ENCODE assay signal across 1 cellular context in genomic region chr1:31591425-31592093, GRCh38.
TF ChIP-seq lines count a peak whose summit lies in the region.

No MANE protein-coding gene starts in this region.

TF ChIP-seq in HEK293, 187 proteins besides CTCF, POLR2A, EP300 and RAD21 (continued from another document):
- TF ChIP-seq, protein P1, sequence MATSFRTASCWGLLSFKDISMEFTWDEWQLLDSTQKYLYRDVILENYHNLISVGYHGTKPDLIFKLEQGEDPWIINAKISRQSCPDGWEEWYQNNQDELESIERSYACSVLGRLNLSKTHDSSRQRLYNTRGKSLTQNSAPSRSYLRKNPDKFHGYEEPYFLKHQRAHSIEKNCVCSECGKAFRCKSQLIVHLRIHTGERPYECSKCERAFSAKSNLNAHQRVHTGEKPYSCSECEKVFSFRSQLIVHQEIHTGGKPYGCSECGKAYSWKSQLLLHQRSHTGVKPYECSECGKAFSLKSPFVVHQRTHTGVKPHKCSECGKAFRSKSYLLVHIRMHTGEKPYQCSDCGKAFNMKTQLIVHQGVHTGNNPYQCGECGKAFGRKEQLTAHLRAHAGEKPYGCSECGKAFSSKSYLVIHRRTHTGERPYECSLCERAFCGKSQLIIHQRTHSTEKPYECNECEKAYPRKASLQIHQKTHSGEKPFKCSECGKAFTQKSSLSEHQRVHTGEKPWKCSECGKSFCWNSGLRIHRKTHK (tag by site-specific recombination; IDR thresholded peaks at IDR 0.05), result no peak
- TF ChIP-seq ZNF510 (tag by site-specific recombination; IDR thresholded peaks at IDR 0.05; ENCODE audit: insufficient replicate concordance) (no peak), PRDM1 (tag by site-specific recombination; IDR thresholded peaks at IDR 0.05) (0 out of 2 replicates have a peak, but pooled peaks have one; percentile 18), ZNF133 (tag by site-specific recombination; IDR thresholded peaks at IDR 0.05) (no peak), MYNN (tag by site-specific recombination; IDR thresholded peaks at IDR 0.05; ENCODE audit: borderline replicate concordance) (no peak), EGR2 (tag by site-specific recombination; IDR thresholded peaks at IDR 0.05; ENCODE audit: low read depth) (no peak), ZNF76 (tag by site-specific recombination; IDR thresholded peaks at IDR 0.05; ENCODE audit: borderline replicate concordance, low read depth) (no peak), ZNF146 (tag by site-specific recombination; IDR thresholded peaks at IDR 0.05) (no peak), ZEB2 (tag by site-specific recombination; IDR thresholded peaks at IDR 0.05) (no peak), ZNF629 (tag by site-specific recombination; IDR thresholded peaks at IDR 0.05) (0 out of 2 replicates have a peak, but pooled peaks have one; percentile 18), ZNF155 (tag by site-specific recombination; IDR thresholded peaks at IDR 0.05) (no peak), ZNF664 (tag by site-specific recombination; IDR thresholded peaks at IDR 0.05) (no peak), ZBTB26 (tag by site-specific recombination; optimal IDR thresholded peaks at IDR 0.05) (no peak), ZNF561 (tag by site-specific recombination; IDR thresholded peaks at IDR 0.05; ENCODE audit: borderline replicate concordance) (no peak), ZNF423 (tag by site-specific recombination; IDR thresholded peaks at IDR 0.05) (peak; percentile 31; the same call in 1 of the 2 replicates), ZNF112 (tag by site-specific recombination; IDR thresholded peaks at IDR 0.05) (no peak), ZNF518A (tag by site-specific recombination; conservative IDR thresholded peaks at IDR 0.05; ENCODE audit: low read depth) (no peak), ZNF121 (tag by site-specific recombination; IDR thresholded peaks at IDR 0.05) (no peak), GLIS2 (tag by site-specific recombination; IDR thresholded peaks at IDR 0.05) (peak; percentile 65), SALL2 (tag by site-specific recombination; IDR thresholded peaks at IDR 0.05; ENCODE audit: borderline replicate concordance) (no peak), ZNF704 (tag by site-specific recombination; IDR thresholded peaks at IDR 0.05) (no peak), ZNF140 (tag by site-specific recombination; IDR thresholded peaks at IDR 0.05) (no peak), RBAK (tag by site-specific recombination; IDR thresholded peaks at IDR 0.05) (no peak), MZF1 (tag by site-specific recombination; IDR thresholded peaks at IDR 0.05; ENCODE audit: borderline replicate concordance) (no peak), ZBTB21 (tag by site-specific recombination; IDR thresholded peaks at IDR 0.05) (no peak), ZNF221 (tag by site-specific recombination; IDR thresholded peaks at IDR 0.05; ENCODE audit: borderline replicate concordance) (no peak), ZNF621 (tag by site-specific recombination; IDR thresholded peaks at IDR 0.05) (no peak), ZNF157 (tag by site-specific recombination; IDR thresholded peaks at IDR 0.05) (no peak), ZNF548 (tag by site-specific recombination; IDR thresholded peaks at IDR 0.05) (no peak), ZNF266 (tag by site-specific recombination; IDR thresholded peaks at IDR 0.05; ENCODE audit: low read depth) (no peak), TCF7L2 (IDR thresholded peaks at IDR 0.05; ENCODE audit: borderline replicate concordance, low read depth, low read length) (no peak), ZNF324 (tag by site-specific recombination; IDR thresholded peaks at IDR 0.05) (no peak), ZNF335 (tag by site-specific recombination; conservative IDR thresholded peaks at IDR 0.05) (no peak), ZNF768 (tag by site-specific recombination; IDR thresholded peaks at IDR 0.05) (no peak), ZNF600 (tag by site-specific recombination; IDR thresholded peaks at IDR 0.05) (0 out of 2 replicates have a peak, but pooled peaks have one; percentile 48), ZNF677 (tag by site-specific recombination; IDR thresholded peaks at IDR 0.05) (no peak), ZNF2 (tag by site-specific recombination; IDR thresholded peaks at IDR 0.05) (no peak), ZNF501 (tag by site-specific recombination; IDR thresholded peaks at IDR 0.05) (no peak), KLF7 (tag by site-specific recombination; IDR thresholded peaks at IDR 0.05; ENCODE audit: borderline replicate concordance) (no peak), ZSCAN23 (tag by site-specific recombination; IDR thresholded peaks at IDR 0.05) (no peak), GLI2 (tag by site-specific recombination; IDR thresholded peaks at IDR 0.05; ENCODE audit: borderline replicate concordance, low read depth) (no peak), ZNF398 (tag by site-specific recombination; IDR thresholded peaks at IDR 0.05) (no peak), ZBTB8A (tag by site-specific recombination; IDR thresholded peaks at IDR 0.05) (no peak)
- TF ChIP-seq, protein P2, sequence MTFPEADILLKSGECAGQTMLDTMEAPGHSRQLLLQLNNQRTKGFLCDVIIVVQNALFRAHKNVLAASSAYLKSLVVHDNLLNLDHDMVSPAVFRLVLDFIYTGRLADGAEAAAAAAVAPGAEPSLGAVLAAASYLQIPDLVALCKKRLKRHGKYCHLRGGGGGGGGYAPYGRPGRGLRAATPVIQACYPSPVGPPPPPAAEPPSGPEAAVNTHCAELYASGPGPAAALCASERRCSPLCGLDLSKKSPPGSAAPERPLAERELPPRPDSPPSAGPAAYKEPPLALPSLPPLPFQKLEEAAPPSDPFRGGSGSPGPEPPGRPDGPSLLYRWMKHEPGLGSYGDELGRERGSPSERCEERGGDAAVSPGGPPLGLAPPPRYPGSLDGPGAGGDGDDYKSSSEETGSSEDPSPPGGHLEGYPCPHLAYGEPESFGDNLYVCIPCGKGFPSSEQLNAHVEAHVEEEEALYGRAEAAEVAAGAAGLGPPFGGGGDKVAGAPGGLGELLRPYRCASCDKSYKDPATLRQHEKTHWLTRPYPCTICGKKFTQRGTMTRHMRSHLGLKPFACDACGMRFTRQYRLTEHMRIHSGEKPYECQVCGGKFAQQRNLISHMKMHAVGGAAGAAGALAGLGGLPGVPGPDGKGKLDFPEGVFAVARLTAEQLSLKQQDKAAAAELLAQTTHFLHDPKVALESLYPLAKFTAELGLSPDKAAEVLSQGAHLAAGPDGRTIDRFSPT (tag by site-specific recombination; IDR thresholded peaks at IDR 0.05), result no peak
